20 cellular contexts compared by ENCODE assay signal in genomic region chr3:127572186-127572585, GRCh38. TPM values are rescaled to one million over a fixed set of nuclear protein-coding genes. Genes with fewer than 3 reads are reported as not detected.
A peak's percentile ranks its signal among the peaks of the same experiment; 100 is the strongest.
DNase-seq lines count a peak whose midpoint lies in the region; ATAC-seq, FAIRE-seq and TF ChIP-seq lines count a peak whose summit lies in the region.
"Had no signal": no experiment of that assay in that cellular context is flagged by ENCODE, and none has a peak within 500 bp of the region (broad histone marks: within the 10 kb centered on the region; RNA-seq: fewer than 3 reads in every experiment).

No MANE protein-coding gene starts in this region.

- DNase-seq in K562 (ENCODE audit: extremely low read depth in 1 of 4, low spot score in 3 of 4) (no peak), cerebellum (ENCODE audit: low spot score) (peak; percentile 48), midbrain (lab: John Stamatoyannopoulos, UW) (peak; percentile 20), osteoblast (ENCODE audit: insufficient read length, low spot score, missing footprints) (peak; percentile 66), anterior cingulate cortex (lab: John Stamatoyannopoulos, UW) (no peak), SKM-1 (lab: John Stamatoyannopoulos, UW; ENCODE audit: unreplicated experiment) (no peak), BE2C (no peak)
- DNase-seq: ACHN; Caco-2; CD4-positive, alpha-beta T cell; GDM1; H9; IMR-90; KBM-7 had no signal

- H3K27me3 ChIP-seq in K562 (ENCODE audit: control insufficient read depth in 2 of 2, insufficient read depth in 2 of 2, low read length in 2 of 2) (peaks cover 0 to 16% of the 10 kb centered on the region in 2 experiments; a peak in 2 of 5 replicates), osteoblast (ENCODE audit: insufficient read depth, low read length) (no peaks in the 10 kb centered on the region), BE2C (no peaks in the 10 kb centered on the region)

- WGBS in K562 (ENCODE audit: insufficient coverage, low coverage, missing lambda C conversion rate), result 92% methylated on average over 5 of the region's 6 CpGs

- H3K4me2 ChIP-seq in K562 (ENCODE audit: insufficient read depth, low read length) (no peak overlapping the region), osteoblast (ENCODE audit: insufficient read depth, low read length) (no peak overlapping the region)

- no peak for TF ChIP-seq RAD21 in K562 (CRISPR knock-in tag; conservative IDR thresholded peaks at IDR 0.05 in 1 of 2, IDR thresholded peaks at IDR 0.05 in 1 of 2)

- H2AFZ ChIP-seq in K562 (ENCODE audit: low read depth, low read length) (no peak overlapping the region), osteoblast (ENCODE audit: low read length) (no peak overlapping the region)

- POLR2A ChIA-PET in K562 (lab: Yijun Ruan, JAX), result no interaction called here

- no peak for FAIRE-seq in K562 (lab: Jason Lieb, UNC)
- FAIRE-seq: A204.1, D721Med, H1 had no signal

- H3K9me3 ChIP-seq in K562 (replicated peaks; ENCODE audit: control insufficient read depth, insufficient read depth, low read depth, low read length), result no peaks in the 10 kb centered on the region; the same call in 1 of the 2 replicates
- H3K9me3 ChIP-seq in osteoblast (ENCODE audit: low read depth, low read length), result no peaks in the 10 kb centered on the region
- H3K9me3 ChIP-seq in BE2C, result no peaks in the 10 kb centered on the region
- H3K9me3 ChIP-seq: Caco-2 had no signal

- in situ Hi-C loops in K562 (cut with MboI), result no loop called here

- no peaks in the 10 kb centered on the region; the same call in 2 of the 3 replicates for H3K79me2 ChIP-seq in K562 (ENCODE audit: control insufficient read depth, insufficient read depth, low read length)
- peaks cover 19% of the 10 kb centered on the region for H3K79me2 ChIP-seq in osteoblast (ENCODE audit: insufficient read depth, low read length)

- TF ChIP-seq EP300 in K562 (IDR thresholded peaks at IDR 0.05; ENCODE audit: low read length), result no peak

- CTCF ChIA-PET in K562 (lab: Yijun Ruan, JAX; ENCODE audit: low intra/inter-chr PET ratio), result no interaction called here

- no peak overlapping the region for H3K9ac ChIP-seq in K562 (ENCODE audit: insufficient read depth in 1 of 2, low read depth in 2 of 2, low read length in 2 of 2)

- peaks cover 4% of the 10 kb centered on the region for H4K20me1 ChIP-seq in K562 (replicated peaks; ENCODE audit: control insufficient read depth, insufficient read depth, low read length)
- peaks cover 36% of the 10 kb centered on the region for H4K20me1 ChIP-seq in osteoblast (ENCODE audit: insufficient read depth, low read length)

- intact Hi-C loops in K562 (cut with micrococcal nuclease), result loop anchor here (10.0 kb wide), 1 partner anchor 393 kb away; no protein-coding TSS in a partner anchor

- TF ChIP-seq CTCF in K562 (IDR thresholded peaks at IDR 0.05 in 2 of 3, conservative IDR thresholded peaks at IDR 0.05 in 1 of 3; ENCODE audit: insufficient read depth in 2 of 3, low read depth in 1 of 3, low read length in 3 of 3) (no peak), osteoblast (IDR thresholded peaks at IDR 0.05; ENCODE audit: extremely low read depth, low read depth, low read length) (no peak), BE2C (IDR thresholded peaks at IDR 0.05; ENCODE audit: low read depth, low read length) (no peak)

- H3K4me1 ChIP-seq in K562 (replicated peaks in 1 of 2; ENCODE audit: control insufficient read depth in 2 of 2, insufficient read depth in 2 of 2, low read length in 2 of 2) (peaks cover 0 to 28% of the 10 kb centered on the region in 2 experiments; a peak in 3 of 5 replicates), osteoblast (ENCODE audit: insufficient read depth, low read length) (no peaks in the 10 kb centered on the region), BE2C (no peaks in the 10 kb centered on the region)
- H3K4me1 ChIP-seq: Caco-2 had no signal

- H3K4me3 ChIP-seq in K562 (no peak overlapping the region), osteoblast (ENCODE audit: insufficient read depth, low read length) (no peak overlapping the region), BE2C (ENCODE audit: low read depth, low read length) (no peak overlapping the region)

- ATAC-seq in K562, result no peak
- ATAC-seq in HG03354 (IDR thresholded peaks at IDR 0.05; ENCODE audit: poor library complexity, severe bottlenecking, unreplicated experiment), result no peak

- H3K36me3 ChIP-seq in K562 (ENCODE audit: control insufficient read depth, insufficient read depth, low read length) (peaks cover 26% of the 10 kb centered on the region), osteoblast (ENCODE audit: insufficient read depth, low read length) (peaks cover 43% of the 10 kb centered on the region), BE2C (peaks cover 24% of the 10 kb centered on the region)

- H3K27ac ChIP-seq in K562 (ENCODE audit: extremely low read depth, low read depth, low read length) (no peak overlapping the region), osteoblast (ENCODE audit: low read depth, low read length) (no peak overlapping the region)
- H3K27ac ChIP-seq: C4-2B, HL-60 had no signal

- H3K9me1 ChIP-seq in K562 (ENCODE audit: control insufficient read depth, insufficient read depth, low read length), result peaks cover 5% of the 10 kb centered on the region

- no TSS peak for BruUV-seq in K562 (replicated peaks; lab: Mats Ljungman, UMichigan)

- TF ChIP-seq POLR2A in K562 (conservative IDR thresholded peaks at IDR 0.05), result no peak

TF ChIP-seq in K562, 482 proteins besides CTCF, POLR2A, EP300 and RAD21 (continues in another document):
- no peak for TF ChIP-seq ZNF696 (CRISPR knock-in tag; conservative IDR thresholded peaks at IDR 0.05)

RNA-seq across cellular contexts. Expression of gene TPRA1, which starts 18.3 kb away (rescaled TPM):
- total RNA-seq in K562 (2011; cell fraction: chromatin; rRNA removed; ENCODE audit: low replicate concordance), result 9.3 and 35.1 TPM in 2 replicates
- total RNA-seq in K562 (2011; cell fraction: nucleolus; rRNA removed), result 40.4 and 44.2 TPM in 2 replicates
- 25.4 and 30.3 TPM in 2 replicates for total RNA-seq in K562 (2011; cell fraction: nucleoplasm; rRNA removed)
- total RNA-seq in K562 (2014; rRNA removed) (18.6 and 23.2 TPM in 2 replicates), K562 (2014; rRNA removed; fragmentation: Illumina TruSeq; extraction: Trizol) (3.7 and 7.3 TPM in 2 replicates), K562 (2015; rRNA removed; fragmentation: Illumina TruSeq; extraction: Trizol) (9.2 and 10.3 TPM in 2 replicates), K562 (2021) (19.4 and 21.5 TPM in 2 replicates), cerebellum (12.5 TPM), osteoblast (29.5 and 30.4 TPM in 2 replicates)
- polyA plus RNA-seq in K562 (2011; rRNA removed) (13.9 and 18.2 TPM in 2 replicates), K562 (2014; fragmentation: Illumina TruSeq; extraction: Trizol) (11.1 and 13.2 TPM in 2 replicates), K562 (2014; fragmentation: Nextera tagmentation; extraction: Ambion mirVana) (1 to 10 TPM in 1 of 2 experiments, under 1 TPM in 1; 0.66 to 1.4 TPM), K562 (2014; rRNA removed) (16.7 and 19.5 TPM in 2 replicates)
- polyA plus RNA-seq in K562 (2011; cell fraction: cytosol; rRNA removed), result 26.2 and 45.0 TPM in 2 replicates
- polyA plus RNA-seq in K562 (2011; cell fraction: nucleus; rRNA removed), result 43.6 and 57.3 TPM in 2 replicates
- polyA plus RNA-seq in K562 (2012), result 14.2 and 17.5 TPM in 2 replicates
- 7.6 and 11.4 TPM in 2 replicates for polyA minus RNA-seq in K562 (2011; rRNA and poly(A)+ RNA removed)
- 9.7 and 14.2 TPM in 2 replicates for polyA minus RNA-seq in K562 (2011; cell fraction: cytosol; rRNA and poly(A)+ RNA removed)
- 9.0 and 15.6 TPM in 2 replicates for polyA minus RNA-seq in K562 (2011; cell fraction: nucleus; rRNA and poly(A)+ RNA removed)
- polyA plus RNA-seq in BE2C (2012; ENCODE audit: insufficient read depth, insufficient read length, low read depth), result 64.6 TPM

RNA-seq across cellular contexts. Expression of gene MCM2, which starts 26.0 kb away (rescaled TPM):
- total RNA-seq in K562 (2011; cell fraction: chromatin; rRNA removed; ENCODE audit: low replicate concordance), result 47.8 and 103 TPM in 2 replicates
- 73.3 and 75.2 TPM in 2 replicates for total RNA-seq in K562 (2011; cell fraction: nucleolus; rRNA removed)
- 58.3 and 58.7 TPM in 2 replicates for total RNA-seq in K562 (2011; cell fraction: nucleoplasm; rRNA removed)
- total RNA-seq in K562 (2014; rRNA removed) (114 and 127 TPM in 2 replicates), K562 (2014; rRNA removed; fragmentation: Illumina TruSeq; extraction: Trizol) (42.8 and 53.3 TPM in 2 replicates), K562 (2015; rRNA removed; fragmentation: Illumina TruSeq; extraction: Trizol) (74.8 and 78.4 TPM in 2 replicates), K562 (2021) (132 and 139 TPM in 2 replicates), cerebellum (36.2 TPM), osteoblast (14.5 and 15.3 TPM in 2 replicates)
- polyA plus RNA-seq in K562 (2011; rRNA removed) (85.3 and 107 TPM in 2 replicates), K562 (2014; fragmentation: Illumina TruSeq; extraction: Trizol) (67.5 and 83.1 TPM in 2 replicates), K562 (2014; fragmentation: Nextera tagmentation; extraction: Ambion mirVana) (1 to 10 TPM; 5.8 to 5.9 TPM), K562 (2014; rRNA removed) (76.5 and 83.7 TPM in 2 replicates)
- polyA plus RNA-seq in K562 (2011; cell fraction: cytosol; rRNA removed), result 111 and 139 TPM in 2 replicates
- polyA plus RNA-seq in K562 (2011; cell fraction: nucleus; rRNA removed), result 97.8 and 104 TPM in 2 replicates
- 69.7 and 85.9 TPM in 2 replicates for polyA plus RNA-seq in K562 (2012)
- polyA minus RNA-seq in K562 (2011; rRNA and poly(A)+ RNA removed), result 93.0 and 140 TPM in 2 replicates
- 127 and 131 TPM in 2 replicates for polyA minus RNA-seq in K562 (2011; cell fraction: cytosol; rRNA and poly(A)+ RNA removed)
- polyA minus RNA-seq in K562 (2011; cell fraction: nucleus; rRNA and poly(A)+ RNA removed), result 35.5 and 49.1 TPM in 2 replicates
- polyA plus RNA-seq in BE2C (2012; ENCODE audit: insufficient read depth, insufficient read length, low read depth), result 39.5 TPM

RNA-seq across cellular contexts. Expression of gene PODXL2, which starts 56.8 kb away (rescaled TPM):
- total RNA-seq in K562 (2011; cell fraction: chromatin; rRNA removed; ENCODE audit: low replicate concordance), result 17.2 and 34.9 TPM in 2 replicates
- 47.0 and 49.4 TPM in 2 replicates for total RNA-seq in K562 (2011; cell fraction: nucleolus; rRNA removed)
- total RNA-seq in K562 (2011; cell fraction: nucleoplasm; rRNA removed), result 23.7 and 31.7 TPM in 2 replicates
- total RNA-seq in K562 (2014; rRNA removed), result 52.5 and 59.1 TPM in 2 replicates
- 16.1 TPM in 2 replicates for total RNA-seq in K562 (2014; rRNA removed; fragmentation: Illumina TruSeq; extraction: Trizol)
- 21.9 and 22.3 TPM in 2 replicates for total RNA-seq in K562 (2015; rRNA removed; fragmentation: Illumina TruSeq; extraction: Trizol)
- total RNA-seq in K562 (2021), result 39.6 and 42.4 TPM in 2 replicates
- polyA plus RNA-seq in K562 (2011; rRNA removed), result 19.2 and 20.3 TPM in 2 replicates
- 19.5 and 45.6 TPM in 2 replicates for polyA plus RNA-seq in K562 (2011; cell fraction: cytosol; rRNA removed)
- polyA plus RNA-seq in K562 (2011; cell fraction: nucleus; rRNA removed), result 22.1 and 37.7 TPM in 2 replicates
- polyA plus RNA-seq in K562 (2012), result 18.9 and 20.5 TPM in 2 replicates
- 22.1 and 27.7 TPM in 2 replicates for polyA plus RNA-seq in K562 (2014; fragmentation: Illumina TruSeq; extraction: Trizol)
- under 1 TPM; 0.03 to 0.07 TPM for polyA plus RNA-seq in K562 (2014; fragmentation: Nextera tagmentation; extraction: Ambion mirVana)
- 49.0 and 50.3 TPM in 2 replicates for polyA plus RNA-seq in K562 (2014; rRNA removed)
- 12.9 and 14.7 TPM in 2 replicates for polyA minus RNA-seq in K562 (2011; rRNA and poly(A)+ RNA removed)
- 16.8 and 18.6 TPM in 2 replicates for polyA minus RNA-seq in K562 (2011; cell fraction: cytosol; rRNA and poly(A)+ RNA removed)
- 9.6 and 11.8 TPM in 2 replicates for polyA minus RNA-seq in K562 (2011; cell fraction: nucleus; rRNA and poly(A)+ RNA removed)
- 95.3 TPM for total RNA-seq in cerebellum
- 0.36 and 0.59 TPM in 2 replicates for total RNA-seq in osteoblast
- polyA plus RNA-seq in BE2C (2012; ENCODE audit: insufficient read depth, insufficient read length, low read depth), result 145 TPM

Comparison
In these comparisons a context has a peak if more than half of its experiments do, and no peak if none do; other contexts are left out.
1. DNase-seq: peak in cerebellum (single experiment), midbrain (single experiment) and osteoblast (single experiment); none in K562 (0 of 4), anterior cingulate cortex (0 of 58), SKM-1 (single experiment) and BE2C (single experiment).
2. RNA of gene PODXL2, which starts 56.8 kb away (total RNA-seq): 95.3 TPM in cerebellum (single experiment) and 16.1 to 59.1 TPM in K562; 0.36 to 0.59 TPM in osteoblast; every median in the first group is over 10 times any median in the second.